In the genomic region with DNA sequence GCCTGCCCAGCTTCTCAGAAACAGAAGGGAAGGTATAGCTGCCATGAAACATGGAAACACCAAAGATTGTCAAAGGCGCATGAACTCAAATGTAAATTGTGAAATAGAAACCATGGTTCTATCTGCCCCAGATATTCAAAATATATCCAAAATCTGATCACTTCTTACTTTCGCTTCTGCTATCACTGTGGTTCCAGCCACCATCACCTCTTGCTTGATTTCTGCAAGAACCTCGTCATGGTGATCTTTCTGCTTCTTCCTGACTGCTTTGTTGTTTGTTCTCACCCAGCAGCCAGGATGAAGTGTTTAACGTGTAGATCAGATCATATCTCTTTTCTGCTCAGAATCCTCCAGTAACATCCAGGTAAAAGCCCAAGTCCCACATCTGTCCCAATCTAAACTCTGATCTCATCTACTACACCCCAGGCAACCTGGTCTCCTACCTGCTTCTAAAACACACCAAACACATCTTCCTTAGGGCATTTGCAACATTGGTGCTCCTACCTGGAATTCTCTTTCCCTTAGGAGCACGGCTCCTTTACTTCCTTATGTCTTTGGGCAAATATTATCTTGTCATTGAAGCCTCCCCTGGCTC, we compare ENCODE assay signal across 17 cellular contexts. TPM values are rescaled to one million over a fixed set of nuclear protein-coding genes. Genes with fewer than 3 reads are reported as not detected.
A peak's percentile ranks its signal among the peaks of the same experiment; 100 is the strongest.
DNase-seq lines count a peak whose midpoint lies in the region; ATAC-seq, FAIRE-seq and TF ChIP-seq lines count a peak whose summit lies in the region.
"Had no signal": no experiment of that assay in that cellular context is flagged by ENCODE, and none has a peak within 500 bp of the region (broad histone marks: within the 10 kb centered on the region; RNA-seq: fewer than 3 reads in every experiment).

No MANE protein-coding gene starts in this region.

- no CpG with 5 or more reads among the region's 5 CpGs for WGBS in trophoblast cell (ENCODE audit: extremely low coverage, insufficient coverage, insufficient read length)

- no peak overlapping the region for H3K27ac ChIP-seq in trophoblast cell (ENCODE audit: low read depth, low read length)
- H3K27ac ChIP-seq: A549, Peyer's patch, vagina had no signal

- no peak overlapping the region for H4K12ac ChIP-seq in trophoblast cell (ENCODE audit: low read depth, low read length)

- no peak overlapping the region for H2AFZ ChIP-seq in trophoblast cell (ENCODE audit: insufficient read depth, low read length, poor library complexity)

- H2BK5ac ChIP-seq in trophoblast cell (ENCODE audit: low read depth, low read length, poor library complexity): no peak overlapping the region

- H3K18ac ChIP-seq in trophoblast cell (ENCODE audit: low read length): no peak overlapping the region

- peaks cover 2% of the 10 kb centered on the region for H3K27me3 ChIP-seq in trophoblast cell (ENCODE audit: insufficient read depth, low read length)
- H3K27me3 ChIP-seq: Peyer's patch, vagina had no signal

- H3K4me1 Mint-ChIP-seq in activated CD8-positive, alpha-beta memory T cell treated with anti-CD3 and anti-CD28 coated beads, Interleukin-2, amount 10 ng/mL, durations not matched to agents 7 days and 5 days: peaks cover 10% of the 10 kb centered on the region

- FAIRE-seq in D721Med (lab: Jason Lieb, UNC): no peak
- FAIRE-seq: A549, kidney had no signal

- no peak for DNase-seq in activated CD8-positive, alpha-beta memory T cell treated with anti-CD3 and anti-CD28 coated beads, Interleukin-2, amount 10 ng/mL, durations not matched to agents 7 days and 5 days
- DNase-seq in activated CD8-positive, alpha-beta memory T cell treated with anti-CD3 and anti-CD28 coated beads, Interleukin-2, amount 50 U/mL, for 48 hours: no peak
- DNase-seq in NOMO-1 treated with DMSO at 0.1 percent for 48 hours (lab: John Stamatoyannopoulos, UW; ENCODE audit: unreplicated experiment): peak; percentile 82
- DNase-seq in trophoblast cell: peak; percentile 94 to 97
- DNase-seq in SW 1271 (lab: John Stamatoyannopoulos, UW): no peak
- DNase-seq in activated gamma-delta T cell (lab: John Stamatoyannopoulos, UW): no peak
- no peak for DNase-seq in D721Med (ENCODE audit: insufficient read length, low spot score)
- DNase-seq: activated CD4-positive, alpha-beta memory T cell treated with anti-CD3 and anti-CD28 coated beads for 36 hours; caudate nucleus; CD4-positive, alpha-beta T cell; HFFc6; kidney; NCI-H1694 treated with DMSO at 0.1 percent for 48 hours; Peyer's patch had no signal

- H4K91ac ChIP-seq in trophoblast cell (ENCODE audit: low read depth, low read length): no peak overlapping the region

- no peaks in the 10 kb centered on the region for H3K9me3 ChIP-seq in trophoblast cell (ENCODE audit: insufficient read depth, low read depth, low read length)
- H3K9me3 ChIP-seq: A549, Peyer's patch, vagina had no signal

- no peaks in the 10 kb centered on the region for H3K36me3 ChIP-seq in trophoblast cell (ENCODE audit: control insufficient read depth in 1 of 2, insufficient read depth in 2 of 2, low read length in 2 of 2)
- H3K36me3 ChIP-seq: Peyer's patch, vagina had no signal

- CTCF ChIA-PET in activated CD8-positive, alpha-beta memory T cell treated with anti-CD3 and anti-CD28 coated beads, Interleukin-2, amount 10 ng/mL, durations not matched to agents 7 days and 5 days (lab: Charles Lee): interaction anchor here (0.9 kb wide), 1 partner anchor 25 kb away, joined by 3 read pairs; no protein-coding TSS in a partner anchor

- H4K8ac ChIP-seq in trophoblast cell (ENCODE audit: low read depth, low read length): no peak overlapping the region

- H3K9ac ChIP-seq in trophoblast cell (ENCODE audit: low read length): no peak overlapping the region

- H3K4me3 ChIP-seq in trophoblast cell (ENCODE audit: low read depth, low read length): no peak overlapping the region
- H3K4me3 ChIP-seq: A549, Peyer's patch, vagina had no signal

- H3K23ac ChIP-seq in trophoblast cell (ENCODE audit: low read length): no peak overlapping the region

- H3K4me1 ChIP-seq in trophoblast cell (ENCODE audit: control insufficient read depth in 1 of 2, insufficient read depth in 2 of 2, low read length in 2 of 2): peaks cover 5 to 10% of the 10 kb centered on the region in 2 experiments
- H3K4me1 ChIP-seq: A549, Peyer's patch, vagina had no signal

- no peak overlapping the region for H3K4me2 ChIP-seq in trophoblast cell (ENCODE audit: low read length)
- H3K4me2 ChIP-seq: A549 had no signal

- no peaks in the 10 kb centered on the region for H3K9me3 Mint-ChIP-seq in activated CD8-positive, alpha-beta memory T cell treated with anti-CD3 and anti-CD28 coated beads, Interleukin-2, amount 10 ng/mL, durations not matched to agents 7 days and 5 days (ENCODE audit: low read depth)
- H3K9me3 Mint-ChIP-seq: activated CD4-positive, alpha-beta memory T cell treated with anti-CD3 and anti-CD28 coated beads for 36 hours; CD4-positive, alpha-beta T cell; HFFc6 had no signal

- H3K79me2 ChIP-seq in trophoblast cell (ENCODE audit: control insufficient read depth, insufficient read depth, low read length, poor library complexity): no peaks in the 10 kb centered on the region

- H3K79me1 ChIP-seq in trophoblast cell (ENCODE audit: low read length): peaks cover 3% of the 10 kb centered on the region

- H3K4ac ChIP-seq in trophoblast cell (ENCODE audit: low read depth, low read length): no peak overlapping the region

- no peak overlapping the region for H3K4me3 Mint-ChIP-seq in activated CD8-positive, alpha-beta memory T cell treated with anti-CD3 and anti-CD28 coated beads, Interleukin-2, amount 10 ng/mL, durations not matched to agents 7 days and 5 days
- H3K4me3 Mint-ChIP-seq: activated CD4-positive, alpha-beta memory T cell treated with anti-CD3 and anti-CD28 coated beads for 36 hours; CD4-positive, alpha-beta T cell; HFFc6 had no signal

- no peaks in the 10 kb centered on the region for H3K36me3 Mint-ChIP-seq in activated CD8-positive, alpha-beta memory T cell treated with anti-CD3 and anti-CD28 coated beads, Interleukin-2, amount 10 ng/mL, durations not matched to agents 7 days and 5 days
- H3K36me3 Mint-ChIP-seq: activated CD4-positive, alpha-beta memory T cell treated with anti-CD3 and anti-CD28 coated beads for 36 hours had no signal

- H3K14ac ChIP-seq in trophoblast cell (ENCODE audit: low read length): no peak overlapping the region

- peak; percentile 53 for ATAC-seq in activated CD8-positive, alpha-beta memory T cell treated with anti-CD3 and anti-CD28 coated beads, Interleukin-2, amount 10 ng/mL, durations not matched to agents 7 days and 5 days
- ATAC-seq in HG02870 (IDR thresholded peaks at IDR 0.05; ENCODE audit: unreplicated experiment): peak; percentile 77
- ATAC-seq: A549 had no signal

- H3K27me3 Mint-ChIP-seq in activated CD8-positive, alpha-beta memory T cell treated with anti-CD3 and anti-CD28 coated beads, Interleukin-2, amount 10 ng/mL, durations not matched to agents 7 days and 5 days: peaks cover 8% of the 10 kb centered on the region

- TF ChIP-seq CTCF in D721Med (IDR thresholded peaks at IDR 0.05; ENCODE audit: insufficient read depth, missing control alignments): no peak

- no peak overlapping the region for H2BK12ac ChIP-seq in trophoblast cell (ENCODE audit: low read length)

- H2BK120ac ChIP-seq in trophoblast cell (ENCODE audit: insufficient read depth, low read length, poor library complexity): no peak overlapping the region

- H2AK5ac ChIP-seq in trophoblast cell (ENCODE audit: low read length): no peak overlapping the region

- H3K27ac Mint-ChIP-seq in activated CD8-positive, alpha-beta memory T cell treated with anti-CD3 and anti-CD28 coated beads, Interleukin-2, amount 10 ng/mL, durations not matched to agents 7 days and 5 days: no peak overlapping the region
- H3K27ac Mint-ChIP-seq: activated CD4-positive, alpha-beta memory T cell treated with anti-CD3 and anti-CD28 coated beads for 36 hours; CD4-positive, alpha-beta T cell; HFFc6 had no signal

RNA-seq across cellular contexts. Expression of gene LMO4, which starts 10.5 kb away (rescaled TPM):
- total RNA-seq in activated CD8-positive, alpha-beta memory T cell treated with anti-CD3 and anti-CD28 coated beads, Interleukin-2, amount 10 ng/mL, durations not matched to agents 7 days and 5 days: 10 to 100 TPM; 49.2 to 63.7 TPM
- 197 TPM in 2 replicates for polyA plus RNA-seq in trophoblast cell (2013)

Comparison
In these comparisons a context has a peak if more than half of its experiments do, and no peak if none do; other contexts are left out.
1. DNase-seq: peak in NOMO-1 treated with DMSO at 0.1 percent for 48 hours (single experiment) and trophoblast cell (2 of 2); none in activated CD8-positive, alpha-beta memory T cell treated with anti-CD3 and anti-CD28 coated beads, Interleukin-2, amount 10 ng/mL, durations not matched to agents 7 days and 5 days (single experiment), activated CD8-positive, alpha-beta memory T cell treated with anti-CD3 and anti-CD28 coated beads, Interleukin-2, amount 50 U/mL, for 48 hours (single experiment), SW 1271 (0 of 2), activated gamma-delta T cell (single experiment) and D721Med (single experiment).